In genomic region chr7:127759945-127760421, GRCh38 we compare ENCODE assay signal across 22 cellular contexts.
"Had no signal": no experiment of that assay in that cellular context is flagged by ENCODE, and none has a peak within 500 bp of the region (broad histone marks: within the 10 kb centered on the region; RNA-seq: fewer than 3 reads in every experiment).

No MANE protein-coding gene starts in this region.

- DNase-seq: activated B cell treated with CpG ODN at 0.5 μM for 24 hours; activated CD4-positive, alpha-beta T cell treated with anti-CD3 and anti-CD28 coated beads for 36 hours; activated CD4-positive, alpha-beta T cell treated with anti-CD3 and anti-CD28 coated beads, Interleukin-2, amount 50 U/mL, for 4 hours; activated CD8-positive, alpha-beta memory T cell treated with anti-CD3 and anti-CD28 coated beads for 24 hours; activated CD8-positive, alpha-beta memory T cell treated with anti-CD3 and anti-CD28 coated beads, Interleukin-2, amount 50 U/mL, for 4 hours; activated T-cell treated with anti-CD3 and anti-CD28 coated beads, Interleukin-2, amount 50 U/mL, for 24 hours; aorta; heart right ventricle; occipital lobe; posterior cingulate gyrus; retina; stimulated activated CD4-positive, alpha-beta T cell treated with anti-CD3 and anti-CD28 coated beads, Interleukin-2, amount 100 ng/mL, for 48 hours; stimulated activated CD8-positive, alpha-beta memory T cell treated with anti-CD3 and anti-CD28 coated beads, Interleukin-4, amount 100 ng/mL, for 48 hours; stimulated activated naive CD4-positive, alpha-beta T cell treated with Interleukin-2 at 50 U/mL for 16 hours; T-helper 1 cell; T-helper 9 cell; thyroid gland had no signal

- H3K36me3 Mint-ChIP-seq: memory B cell had no signal

- H3K9me3 ChIP-seq: heart right ventricle, thyroid gland had no signal

- H3K27ac ChIP-seq: heart right ventricle, thyroid gland had no signal

- H3K9me3 Mint-ChIP-seq: activated B cell treated with CpG ODN at 0.5 μM for 24 hours; activated naive CD4-positive, alpha-beta T cell treated with anti-CD3 and anti-CD28 coated beads, Interleukin-2, amount 50 U/mL, for 72 hours; activated T-cell treated with anti-CD3 and anti-CD28 coated beads, Interleukin-2, amount 50 U/mL, for 24 hours; activated T-helper 17 cell treated with anti-CD3 and anti-CD28 coated beads, Interleukin-2, amount 50 U/mL, for 72 hours; brain; memory B cell; neural crest cell had no signal

- H3K27me3 ChIP-seq: heart right ventricle, thyroid gland had no signal

- H3K36me3 ChIP-seq: heart right ventricle, thyroid gland had no signal

- H3K27ac Mint-ChIP-seq: activated B cell treated with CpG ODN at 0.5 μM for 24 hours; activated CD4-positive, alpha-beta T cell treated with anti-CD3 and anti-CD28 coated beads for 36 hours; activated naive CD4-positive, alpha-beta T cell treated with anti-CD3 and anti-CD28 coated beads, Interleukin-2, amount 50 U/mL, for 72 hours; activated T-cell treated with anti-CD3 and anti-CD28 coated beads, Interleukin-2, amount 50 U/mL, for 24 hours; brain; memory B cell had no signal

- H3K27me3 Mint-ChIP-seq: activated B cell treated with CpG ODN at 0.5 μM for 24 hours; activated CD4-positive, alpha-beta T cell treated with anti-CD3 and anti-CD28 coated beads for 36 hours; activated T-cell treated with anti-CD3 and anti-CD28 coated beads, Interleukin-2, amount 50 U/mL, for 24 hours; activated T-helper 17 cell treated with anti-CD3 and anti-CD28 coated beads, Interleukin-2, amount 50 U/mL, for 72 hours; brain; memory B cell had no signal

- H3K4me1 ChIP-seq: thyroid gland had no signal

- H3K4me3 Mint-ChIP-seq: activated B cell treated with CpG ODN at 0.5 μM for 24 hours; activated CD4-positive, alpha-beta T cell treated with anti-CD3 and anti-CD28 coated beads for 36 hours; activated T-cell treated with anti-CD3 and anti-CD28 coated beads, Interleukin-2, amount 50 U/mL, for 24 hours; activated T-helper 17 cell treated with anti-CD3 and anti-CD28 coated beads, Interleukin-2, amount 50 U/mL, for 72 hours; brain; memory B cell; neural crest cell had no signal

- H3K4me3 ChIP-seq: heart right ventricle, thyroid gland had no signal
